In the genomic region with DNA sequence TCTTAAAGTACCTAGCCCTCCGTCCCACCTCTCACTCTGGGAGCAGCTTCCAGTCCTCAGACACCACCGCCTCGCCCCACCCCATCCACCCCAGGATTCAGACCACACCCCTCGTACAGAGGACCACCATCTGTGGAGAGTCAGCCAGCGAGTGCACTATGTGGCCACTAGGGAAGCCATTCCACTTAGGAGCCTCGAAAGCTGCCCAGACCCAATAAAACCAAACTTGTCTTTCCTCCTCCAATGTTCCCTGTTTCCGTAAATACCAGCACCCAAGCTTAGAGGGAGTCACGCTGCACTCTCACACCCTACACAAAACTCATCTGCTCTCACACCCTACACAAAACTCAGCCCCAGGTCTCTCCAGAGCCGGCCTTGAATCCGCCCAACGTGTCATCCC, we compare ENCODE assay signal across 9 cellular contexts. TPM values are rescaled to one million over a fixed set of nuclear protein-coding genes. Genes with fewer than 3 reads are reported as not detected.
DNase-seq lines count a peak whose midpoint lies in the region; ATAC-seq and TF ChIP-seq lines count a peak whose summit lies in the region.
"Had no signal": no experiment of that assay in that cellular context is flagged by ENCODE, and none has a peak within 500 bp of the region (broad histone marks: within the 10 kb centered on the region; RNA-seq: fewer than 3 reads in every experiment).

No MANE protein-coding gene starts in this region.

- intact Hi-C loops in activated T-helper 1 cell treated with anti-CD3 and anti-CD28 coated beads, Interleukin-12 subunit alpha, Interleukin-12 subunit beta, Interleukin-2, Interleukin-4 antibody, amounts not matched to agents 30 ng/mL and 10 ng/mL and 1 ng/mL, durations not matched to agents 14 hours and 24 hours and 36 hours (cut with micrococcal nuclease): loop anchor here (2.0 to 5.0 kb wide), 7 partner anchors 37 to 1206 kb away; a partner anchor contains a TSS

- no peaks in the 10 kb centered on the region for H3K9me3 ChIP-seq in BE2C
- no peaks in the 10 kb centered on the region for H3K9me3 ChIP-seq in iPS-18c (ENCODE audit: control insufficient read depth, insufficient read depth, low read length)

- in situ Hi-C loops in G401 (cut with HindIII; ENCODE audit: low sequenced_read_pairs): no loop called here

- peak overlapping the region; percentile 35 for H3K4me3 Mint-ChIP-seq in activated T-helper 1 cell treated with anti-CD3 and anti-CD28 coated beads, Interleukin-12 subunit alpha, Interleukin-12 subunit beta, Interleukin-2, Interleukin-4 antibody, amounts not matched to agents 30 ng/mL and 10 ng/mL and 1 ng/mL, durations not matched to agents 14 hours and 24 hours and 36 hours

- peak; percentile 37 for DNase-seq in BE2C
- DNase-seq in H4 (ENCODE audit: low spot score): peak; percentile 48
- no peak for DNase-seq in activated T-helper 1 cell treated with anti-CD3 and anti-CD28 coated beads, Interleukin-12 subunit alpha, Interleukin-12 subunit beta, Interleukin-2, Interleukin-4 antibody, amounts not matched to agents 30 ng/mL and 10 ng/mL and 1 ng/mL, durations not matched to agents 14 hours and 24 hours and 36 hours (ENCODE audit: low spot score)
- DNase-seq in middle frontal gyrus (ENCODE audit: extremely low spot score, low spot score): no peak
- no peak for DNase-seq in G401 (ENCODE audit: low spot score)
- DNase-seq: naive B cell had no signal

- no peak for ATAC-seq in HG02973 (IDR thresholded peaks at IDR 0.05; ENCODE audit: unreplicated experiment)
- ATAC-seq in HG03196 (IDR thresholded peaks at IDR 0.05; ENCODE audit: unreplicated experiment): no peak

- H3K9me3 Mint-ChIP-seq in activated T-helper 1 cell treated with anti-CD3 and anti-CD28 coated beads, Interleukin-12 subunit alpha, Interleukin-12 subunit beta, Interleukin-2, Interleukin-4 antibody, amounts not matched to agents 30 ng/mL and 10 ng/mL and 1 ng/mL, durations not matched to agents 14 hours and 24 hours and 36 hours: peaks cover under 1% of the 10 kb centered on the region
- H3K9me3 Mint-ChIP-seq: naive B cell had no signal

- H3K27me3 Mint-ChIP-seq in activated T-helper 1 cell treated with anti-CD3 and anti-CD28 coated beads, Interleukin-12 subunit alpha, Interleukin-12 subunit beta, Interleukin-2, Interleukin-4 antibody, amounts not matched to agents 30 ng/mL and 10 ng/mL and 1 ng/mL, durations not matched to agents 14 hours and 24 hours and 36 hours (ENCODE audit: insufficient read depth): peaks cover 10% of the 10 kb centered on the region

- TF ChIP-seq CTCF in BE2C (IDR thresholded peaks at IDR 0.05; ENCODE audit: low read depth, low read length): peak; percentile 58

- H3K4me3 ChIP-seq in BE2C (ENCODE audit: low read depth, low read length) (no peak overlapping the region), iPS-18c (ENCODE audit: insufficient read depth, low read depth, low read length) (0 out of 2 replicates have a peak overlapping the region, but pooled peaks have one; percentile 22)

- no peaks in the 10 kb centered on the region for H3K4me1 ChIP-seq in BE2C

- H3K4me1 Mint-ChIP-seq in activated T-helper 1 cell treated with anti-CD3 and anti-CD28 coated beads, Interleukin-12 subunit alpha, Interleukin-12 subunit beta, Interleukin-2, Interleukin-4 antibody, amounts not matched to agents 30 ng/mL and 10 ng/mL and 1 ng/mL, durations not matched to agents 14 hours and 24 hours and 36 hours (ENCODE audit: low read depth): peaks cover 74% of the 10 kb centered on the region

- H3K27ac Mint-ChIP-seq in activated T-helper 1 cell treated with anti-CD3 and anti-CD28 coated beads, Interleukin-12 subunit alpha, Interleukin-12 subunit beta, Interleukin-2, Interleukin-4 antibody, amounts not matched to agents 30 ng/mL and 10 ng/mL and 1 ng/mL, durations not matched to agents 14 hours and 24 hours and 36 hours: no peak overlapping the region
- H3K27ac Mint-ChIP-seq: naive B cell had no signal

- no peaks in the 10 kb centered on the region for H3K36me3 ChIP-seq in BE2C

- H3K27me3 ChIP-seq in BE2C: peaks cover 48% of the 10 kb centered on the region

- H3K36me3 Mint-ChIP-seq in activated T-helper 1 cell treated with anti-CD3 and anti-CD28 coated beads, Interleukin-12 subunit alpha, Interleukin-12 subunit beta, Interleukin-2, Interleukin-4 antibody, amounts not matched to agents 30 ng/mL and 10 ng/mL and 1 ng/mL, durations not matched to agents 14 hours and 24 hours and 36 hours (ENCODE audit: low read depth): peaks cover 8% of the 10 kb centered on the region

RNA-seq across cellular contexts. Expression of a gene that starts 1.9 kb away (rescaled TPM):
- not detected for polyA plus RNA-seq in BE2C (2012; ENCODE audit: insufficient read depth, insufficient read length, low read depth)
- 0.06 and 0.12 TPM in 2 replicates for total RNA-seq in H4 (2014; rRNA removed; shearing (Covaris generic))
- total RNA-seq in activated T-helper 1 cell treated with anti-CD3 and anti-CD28 coated beads, Interleukin-12 subunit alpha, Interleukin-12 subunit beta, Interleukin-2, Interleukin-4 antibody, amounts not matched to agents 30 ng/mL and 10 ng/mL and 1 ng/mL, durations not matched to agents 14 hours and 24 hours and 36 hours: 0.67 and 0.96 TPM in 2 replicates
- total RNA-seq in G401 (2014; rRNA removed; shearing (Covaris generic)): 63.2 and 92.1 TPM in 2 replicates

Comparison
In these comparisons a context has a peak if more than half of its experiments do, and no peak if none do; other contexts are left out.
1. DNase-seq: peak in BE2C (single experiment) and H4 (single experiment); none in activated T-helper 1 cell treated with anti-CD3 and anti-CD28 coated beads, Interleukin-12 subunit alpha, Interleukin-12 subunit beta, Interleukin-2, Interleukin-4 antibody, amounts not matched to agents 30 ng/mL and 10 ng/mL and 1 ng/mL, durations not matched to agents 14 hours and 24 hours and 36 hours (single experiment), middle frontal gyrus (single experiment) and G401 (single experiment).
2. RNA of a gene that starts 1.9 kb away (total RNA-seq): 63.2 to 92.1 TPM in G401; 0.67 to 0.96 TPM in activated T-helper 1 cell treated with anti-CD3 and anti-CD28 coated beads, Interleukin-12 subunit alpha, Interleukin-12 subunit beta, Interleukin-2, Interleukin-4 antibody, amounts not matched to agents 30 ng/mL and 10 ng/mL and 1 ng/mL, durations not matched to agents 14 hours and 24 hours and 36 hours and 0.06 to 0.12 TPM in H4; every median in the first group is over 10 times any median in the second.